Comparison of ENCODE assay signal across 37 cellular contexts in genomic region chr5:28082610-28083009, GRCh38.
"Had no signal": no experiment of that assay in that cellular context is flagged by ENCODE, and none has a peak within 500 bp of the region (broad histone marks: within the 10 kb centered on the region; RNA-seq: fewer than 3 reads in every experiment).

No MANE protein-coding gene starts in this region.

- H3K4me3 Mint-ChIP-seq: activated CD4-positive, alpha-beta memory T cell treated with anti-CD3 and anti-CD28 coated beads for 36 hours; activated CD4-positive, alpha-beta T cell treated with anti-CD3 and anti-CD28 coated beads for 36 hours; activated CD4-positive, alpha-beta T cell treated with anti-CD3 and anti-CD28 coated beads, Interleukin-2, amount 10 ng/mL, durations not matched to agents 24 days and 14 days; activated CD8-positive, alpha-beta memory T cell treated with anti-CD3 and anti-CD28 coated beads, Interleukin-2, amount 10 ng/mL, durations not matched to agents 7 days and 5 days; activated CD8-positive, alpha-beta T cell treated with anti-CD3 and anti-CD28 coated beads, Interleukin-2, amount 10 ng/mL, durations not matched to agents 7 days and 5 days; activated naive CD4-positive, alpha-beta T cell treated with anti-CD3 and anti-CD28 coated beads for 36 hours; activated naive CD4-positive, alpha-beta T cell treated with anti-CD3 and anti-CD28 coated beads, Interleukin-2, amount 50 U/mL, for 24 hours; activated naive CD8-positive, alpha-beta T cell treated with anti-CD3 and anti-CD28 coated beads for 36 hours; activated naive CD8-positive, alpha-beta T cell treated with anti-CD3 and anti-CD28 coated beads, Interleukin-2, amount 50 U/mL, for 24 hours; activated T-helper 1 cell treated with anti-CD3 and anti-CD28 coated beads, Interleukin-12 subunit alpha, Interleukin-12 subunit beta, Interleukin-2, Interleukin-4 antibody, amounts not matched to agents 30 ng/mL and 10 ng/mL and 1 ng/mL, durations not matched to agents 14 hours and 24 hours and 36 hours; brain; effector memory CD8-positive, alpha-beta T cell; T-helper 17 cell; T-helper 2 cell treated with Interferon-gamma antibody and Interleukin-4, amounts not matched to agents 5 μg/mL and 100 μg/mL, for 36 hours had no signal

- H3K27me3 ChIP-seq: adrenal gland, ascending aorta, breast epithelium, cardiac muscle cell, esophagus squamous epithelium had no signal

- DNase-seq: activated CD4-positive, alpha-beta memory T cell treated with anti-CD3 and anti-CD28 coated beads for 36 hours; activated CD4-positive, alpha-beta T cell treated with anti-CD3 and anti-CD28 coated beads for 36 hours; activated CD4-positive, alpha-beta T cell treated with anti-CD3 and anti-CD28 coated beads, Interleukin-2, amount 10 ng/mL, durations not matched to agents 24 days and 14 days; activated CD4-positive, CD25-positive, alpha-beta regulatory T cell; activated CD4-positive, CD25-positive, alpha-beta regulatory T cell treated with anti-CD3 and anti-CD28 coated beads, Interleukin-2, amount 50 U/mL, for 72 hours; activated CD8-positive, alpha-beta memory T cell treated with anti-CD3 and anti-CD28 coated beads, Interleukin-2, amount 10 ng/mL, durations not matched to agents 7 days and 5 days; activated CD8-positive, alpha-beta memory T cell treated with anti-CD3 and anti-CD28 coated beads, Interleukin-2, amount 50 U/mL, for 4 hours; activated CD8-positive, alpha-beta T cell treated with anti-CD3 and anti-CD28 coated beads, Interleukin-2, amount 10 ng/mL, durations not matched to agents 7 days and 5 days; activated effector memory CD4-positive, alpha-beta T cell treated with anti-CD3 and anti-CD28 coated beads, Interleukin-2, amount 50 U/mL, for 16 hours; activated naive CD4-positive, alpha-beta T cell treated with anti-CD3 and anti-CD28 coated beads for 36 hours; activated naive CD8-positive, alpha-beta T cell treated with anti-CD3 and anti-CD28 coated beads for 36 hours; activated naive CD8-positive, alpha-beta T cell treated with anti-CD3 and anti-CD28 coated beads, Interleukin-2, amount 50 U/mL, for 24 hours; activated T-cell treated with anti-CD3 and anti-CD28 coated beads, Interleukin-2, amount 50 U/mL, for 1 hour; activated T-cell treated with anti-CD3 and anti-CD28 coated beads, Interleukin-2, amount 50 U/mL, for 48 hours; adrenal gland; amygdala; central memory CD4-positive, alpha-beta T cell; cortex of kidney; dermis blood vessel endothelial cell; effector CD4-positive, alpha-beta T cell; effector memory CD8-positive, alpha-beta T cell; esophagus squamous epithelium; foreskin melanocyte; head of caudate nucleus; SW 1271; T-helper 1 cell; T-helper 17 cell; T1000 had no signal

- H3K4me3 ChIP-seq: adrenal gland, ascending aorta, breast epithelium, cardiac muscle cell, esophagus squamous epithelium had no signal

- H3K4me1 Mint-ChIP-seq: activated CD4-positive, alpha-beta T cell treated with anti-CD3 and anti-CD28 coated beads for 36 hours; activated CD4-positive, alpha-beta T cell treated with anti-CD3 and anti-CD28 coated beads, Interleukin-2, amount 10 ng/mL, durations not matched to agents 24 days and 14 days; activated CD8-positive, alpha-beta memory T cell treated with anti-CD3 and anti-CD28 coated beads, Interleukin-2, amount 10 ng/mL, durations not matched to agents 7 days and 5 days; activated naive CD4-positive, alpha-beta T cell treated with anti-CD3 and anti-CD28 coated beads, Interleukin-2, amount 50 U/mL, for 24 hours; activated naive CD8-positive, alpha-beta T cell treated with anti-CD3 and anti-CD28 coated beads for 36 hours; activated naive CD8-positive, alpha-beta T cell treated with anti-CD3 and anti-CD28 coated beads, Interleukin-2, amount 50 U/mL, for 24 hours; brain; T-helper 17 cell had no signal

- H3K27me3 Mint-ChIP-seq: activated CD4-positive, alpha-beta memory T cell treated with anti-CD3 and anti-CD28 coated beads for 36 hours; activated CD4-positive, alpha-beta T cell treated with anti-CD3 and anti-CD28 coated beads for 36 hours; activated CD4-positive, alpha-beta T cell treated with anti-CD3 and anti-CD28 coated beads, Interleukin-2, amount 10 ng/mL, durations not matched to agents 24 days and 14 days; activated CD8-positive, alpha-beta memory T cell treated with anti-CD3 and anti-CD28 coated beads, Interleukin-2, amount 10 ng/mL, durations not matched to agents 7 days and 5 days; activated naive CD4-positive, alpha-beta T cell treated with anti-CD3 and anti-CD28 coated beads, Interleukin-2, amount 50 U/mL, for 24 hours; activated naive CD8-positive, alpha-beta T cell treated with anti-CD3 and anti-CD28 coated beads for 36 hours; activated naive CD8-positive, alpha-beta T cell treated with anti-CD3 and anti-CD28 coated beads, Interleukin-2, amount 50 U/mL, for 24 hours; brain; effector memory CD8-positive, alpha-beta T cell; T-helper 17 cell had no signal

- ATAC-seq: activated CD4-positive, alpha-beta T cell treated with anti-CD3 and anti-CD28 coated beads for 36 hours; activated CD8-positive, alpha-beta memory T cell treated with anti-CD3 and anti-CD28 coated beads, Interleukin-2, amount 10 ng/mL, durations not matched to agents 7 days and 5 days; activated CD8-positive, alpha-beta T cell treated with anti-CD3 and anti-CD28 coated beads, Interleukin-2, amount 10 ng/mL, durations not matched to agents 7 days and 5 days; activated naive CD8-positive, alpha-beta T cell treated with anti-CD3 and anti-CD28 coated beads, Interleukin-2, amount 50 U/mL, for 24 hours; effector memory CD8-positive, alpha-beta T cell; T-helper 17 cell had no signal

- H3K36me3 ChIP-seq: adrenal gland, ascending aorta, breast epithelium, cardiac muscle cell, esophagus squamous epithelium had no signal

- H3K9me3 ChIP-seq: adrenal gland, ascending aorta had no signal

- H3K27ac Mint-ChIP-seq: activated CD4-positive, alpha-beta memory T cell treated with anti-CD3 and anti-CD28 coated beads for 36 hours; activated CD4-positive, alpha-beta T cell treated with anti-CD3 and anti-CD28 coated beads for 36 hours; activated CD4-positive, alpha-beta T cell treated with anti-CD3 and anti-CD28 coated beads, Interleukin-2, amount 10 ng/mL, durations not matched to agents 24 days and 14 days; activated CD8-positive, alpha-beta memory T cell treated with anti-CD3 and anti-CD28 coated beads, Interleukin-2, amount 10 ng/mL, durations not matched to agents 7 days and 5 days; activated CD8-positive, alpha-beta T cell treated with anti-CD3 and anti-CD28 coated beads, Interleukin-2, amount 10 ng/mL, durations not matched to agents 7 days and 5 days; activated naive CD4-positive, alpha-beta T cell treated with anti-CD3 and anti-CD28 coated beads for 36 hours; activated naive CD4-positive, alpha-beta T cell treated with anti-CD3 and anti-CD28 coated beads, Interleukin-2, amount 50 U/mL, for 24 hours; activated naive CD8-positive, alpha-beta T cell treated with anti-CD3 and anti-CD28 coated beads for 36 hours; activated naive CD8-positive, alpha-beta T cell treated with anti-CD3 and anti-CD28 coated beads, Interleukin-2, amount 50 U/mL, for 24 hours; activated T-helper 1 cell treated with anti-CD3 and anti-CD28 coated beads, Interleukin-12 subunit alpha, Interleukin-12 subunit beta, Interleukin-2, Interleukin-4 antibody, amounts not matched to agents 30 ng/mL and 10 ng/mL and 1 ng/mL, durations not matched to agents 14 hours and 24 hours and 36 hours; activated T-helper 2 cell treated with anti-CD3 and anti-CD28 coated beads, Interferon-gamma antibody, Interleukin-2, Interleukin-4, amounts not matched to agents 10 μg/mL and 5 μg/mL and 100 μg/mL, durations not matched to agents 14 hours and 24 hours and 36 hours; brain; effector memory CD8-positive, alpha-beta T cell; T-helper 17 cell; T-helper 2 cell treated with Interferon-gamma antibody and Interleukin-4, amounts not matched to agents 5 μg/mL and 100 μg/mL, for 36 hours had no signal

- H3K4me1 ChIP-seq: adrenal gland, ascending aorta, breast epithelium, esophagus squamous epithelium had no signal

- H3K27ac ChIP-seq: adrenal gland, ascending aorta, breast epithelium, cardiac muscle cell, epithelial cell of prostate, esophagus squamous epithelium had no signal

- H3K36me3 Mint-ChIP-seq: activated CD4-positive, alpha-beta memory T cell treated with anti-CD3 and anti-CD28 coated beads for 36 hours; activated CD8-positive, alpha-beta memory T cell treated with anti-CD3 and anti-CD28 coated beads, Interleukin-2, amount 10 ng/mL, durations not matched to agents 7 days and 5 days; activated naive CD4-positive, alpha-beta T cell treated with anti-CD3 and anti-CD28 coated beads, Interleukin-2, amount 50 U/mL, for 24 hours; activated naive CD8-positive, alpha-beta T cell treated with anti-CD3 and anti-CD28 coated beads for 36 hours; brain had no signal
